8 cellular contexts compared by ENCODE assay signal in the genomic region with DNA sequence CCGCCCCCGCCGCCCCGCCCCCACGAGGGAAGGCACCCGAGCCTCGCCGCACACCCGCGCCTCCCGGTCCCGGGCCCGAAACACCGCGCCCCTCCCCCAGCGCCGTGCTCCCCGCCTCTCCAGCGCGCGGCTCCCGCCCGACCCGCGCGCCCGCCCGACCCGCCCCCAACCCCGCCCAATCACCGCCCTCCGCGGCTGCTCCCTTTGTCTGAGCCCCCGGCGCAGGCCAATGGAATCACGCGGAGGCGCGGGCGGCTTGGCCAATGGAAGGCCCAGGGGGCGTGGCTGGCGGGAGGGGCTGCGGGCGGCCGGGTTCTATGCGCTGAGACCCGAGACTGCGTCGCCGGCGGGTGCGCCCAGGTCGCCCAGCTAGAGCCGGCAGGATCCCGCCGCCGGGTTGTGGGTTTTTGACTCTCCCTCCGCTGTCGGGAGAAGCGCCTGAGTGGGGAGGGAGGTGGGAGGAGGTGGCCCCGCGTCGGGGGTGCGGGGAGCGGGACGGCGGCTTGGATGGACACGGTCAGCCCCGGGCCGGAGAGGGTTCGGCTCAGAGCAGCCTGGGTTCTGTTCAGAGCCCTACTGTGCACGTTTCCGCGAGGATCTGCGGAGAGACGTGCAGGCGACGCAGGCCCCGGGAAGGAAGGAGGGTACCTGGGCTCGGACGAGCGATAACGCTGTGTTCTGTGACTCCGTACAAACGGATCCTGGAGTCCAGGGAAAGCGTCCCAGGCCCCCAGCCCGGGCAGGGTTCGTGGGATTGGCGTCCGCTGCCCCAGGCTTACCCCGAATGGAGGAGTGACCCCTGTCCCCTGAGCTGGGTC. TPM values are rescaled to one million over a fixed set of nuclear protein-coding genes. Genes with fewer than 3 reads are reported as not detected.
DNase-seq lines count a peak whose midpoint lies in the region; ATAC-seq and TF ChIP-seq lines count a peak whose summit lies in the region.

No MANE protein-coding gene starts in this region.

- no peak overlapping the region for H3K9ac ChIP-seq in MM.1S (ENCODE audit: low read length)

- H4K20me1 ChIP-seq in MM.1S (ENCODE audit: insufficient read depth, low read length), result no peaks in the 10 kb centered on the region

- H3K36me3 ChIP-seq in MM.1S (replicated peaks; ENCODE audit: insufficient read depth, low read length), result no peaks in the 10 kb centered on the region

- H3F3A ChIP-seq in MM.1S (ENCODE audit: insufficient read depth, low read length), result no peaks in the 10 kb centered on the region

- H3K27me3 Mint-ChIP-seq in neural crest cell (ENCODE audit: low read depth), result peaks cover 19% of the 10 kb centered on the region
- peaks cover 87% of the 10 kb centered on the region for H3K27me3 Mint-ChIP-seq in stimulated activated naive CD8-positive, alpha-beta T cell treated with anti-CD3 and anti-CD28 coated beads, Interleukin-15, amount 100 ng/mL, for 72 hours

- no peak overlapping the region for H3K27ac ChIP-seq in MM.1S (ENCODE audit: low read length)

- peak overlapping the region; percentile 85 for H3K4me3 Mint-ChIP-seq in neural crest cell
- H3K4me3 Mint-ChIP-seq in stimulated activated naive CD8-positive, alpha-beta T cell treated with anti-CD3 and anti-CD28 coated beads, Interleukin-15, amount 100 ng/mL, for 72 hours, result peak overlapping the region; percentile 70 to 79

- DNase-seq in DMS53 treated with DMSO at 0.1 percent for 48 hours (lab: John Stamatoyannopoulos, UW; ENCODE audit: unreplicated experiment) (peak; percentile 87), H4 (ENCODE audit: low spot score) (peak; percentile 90), MM.1S (peak; percentile 94), SHP77 treated with DMSO at 0.1 percent for 48 hours (lab: John Stamatoyannopoulos, UW) (peak; percentile 92), activated gamma-delta T cell treated with Interleukin-2 at 50 U/mL for 16 hours (peak; percentile 91), fibroblast of villous mesenchyme (ENCODE audit: low read depth) (peak; percentile 97), neural crest cell (ENCODE audit: low read depth, low spot score) (peak; percentile 95)
- peak; percentile 95 to 96 for DNase-seq in stimulated activated naive CD8-positive, alpha-beta T cell treated with anti-CD3 and anti-CD28 coated beads, Interleukin-15, amount 100 ng/mL, for 72 hours

- no peaks in the 10 kb centered on the region for H3K9me3 Mint-ChIP-seq in neural crest cell
- no peaks in the 10 kb centered on the region for H3K9me3 Mint-ChIP-seq in stimulated activated naive CD8-positive, alpha-beta T cell treated with anti-CD3 and anti-CD28 coated beads, Interleukin-15, amount 100 ng/mL, for 72 hours

- H3K9me3 ChIP-seq in MM.1S (replicated peaks; ENCODE audit: insufficient read depth, low read length), result no peaks in the 10 kb centered on the region

- peaks cover 82% of the 10 kb centered on the region for H3K27me3 ChIP-seq in MM.1S (replicated peaks; ENCODE audit: insufficient read depth, low read length)

- peaks cover 16% of the 10 kb centered on the region for H3K36me3 Mint-ChIP-seq in neural crest cell (ENCODE audit: low read depth)

- no peaks in the 10 kb centered on the region for H3K9me2 ChIP-seq in MM.1S (replicated peaks; ENCODE audit: insufficient read depth, low read length)

- peak overlapping the region; percentile 87 for H3K27ac Mint-ChIP-seq in neural crest cell (ENCODE audit: unreplicated experiment)
- H3K27ac Mint-ChIP-seq in stimulated activated naive CD8-positive, alpha-beta T cell treated with anti-CD3 and anti-CD28 coated beads, Interleukin-15, amount 100 ng/mL, for 72 hours, result no peak overlapping the region

- ATAC-seq in stimulated activated naive CD8-positive, alpha-beta T cell treated with anti-CD3 and anti-CD28 coated beads, Interleukin-15, amount 100 ng/mL, for 72 hours, result peak; percentile 92

- H3K4me1 Mint-ChIP-seq in neural crest cell, result peaks cover 42% of the 10 kb centered on the region
- peaks cover 41% of the 10 kb centered on the region for H3K4me1 Mint-ChIP-seq in stimulated activated naive CD8-positive, alpha-beta T cell treated with anti-CD3 and anti-CD28 coated beads, Interleukin-15, amount 100 ng/mL, for 72 hours

- no peaks in the 10 kb centered on the region for H3K79me2 ChIP-seq in MM.1S (ENCODE audit: low read length)

- H3K4me2 ChIP-seq in MM.1S (ENCODE audit: low read depth, low read length), result peak overlapping the region; percentile 52; the same call in 1 of the 2 replicates

- H3K4me3 ChIP-seq in MM.1S (ENCODE audit: low read length) (no peak overlapping the region), fibroblast of villous mesenchyme (ENCODE audit: low read depth, low read length) (peak overlapping the region; percentile 69)

- peak overlapping the region; percentile 48 for H2AFZ ChIP-seq in MM.1S (ENCODE audit: low read length)

- TF ChIP-seq CTCF in MM.1S (IDR thresholded peaks at IDR 0.05; ENCODE audit: low read length) (no peak), fibroblast of villous mesenchyme (IDR thresholded peaks at IDR 0.05; ENCODE audit: insufficient read depth, low read depth, low read length) (no peak), neural crest cell (conservative IDR thresholded peaks at IDR 0.05) (no peak)

- H3K4me1 ChIP-seq in MM.1S (ENCODE audit: low read length), result peaks cover 7% of the 10 kb centered on the region; the same call in 1 of the 2 replicates

RNA-seq across cellular contexts. Expression of a gene that starts 49.0 kb away (rescaled TPM):
- total RNA-seq in H4 (2014; rRNA removed; shearing (Covaris generic)), result 0.31 and 3.4 TPM in 2 replicates
- total RNA-seq in fibroblast of villous mesenchyme (6.5 and 8.4 TPM in 2 replicates), neural crest cell (57.4 and 61.3 TPM in 2 replicates)

RNA-seq across cellular contexts. Expression of a gene that starts 51.2 kb away (rescaled TPM):
- 40.9 and 67.3 TPM in 2 replicates for total RNA-seq in H4 (2014; rRNA removed; shearing (Covaris generic))
- 51.4 and 57.3 TPM in 2 replicates for total RNA-seq in fibroblast of villous mesenchyme
- total RNA-seq in neural crest cell, result 59.6 and 63.3 TPM in 2 replicates
